In the genomic region with DNA sequence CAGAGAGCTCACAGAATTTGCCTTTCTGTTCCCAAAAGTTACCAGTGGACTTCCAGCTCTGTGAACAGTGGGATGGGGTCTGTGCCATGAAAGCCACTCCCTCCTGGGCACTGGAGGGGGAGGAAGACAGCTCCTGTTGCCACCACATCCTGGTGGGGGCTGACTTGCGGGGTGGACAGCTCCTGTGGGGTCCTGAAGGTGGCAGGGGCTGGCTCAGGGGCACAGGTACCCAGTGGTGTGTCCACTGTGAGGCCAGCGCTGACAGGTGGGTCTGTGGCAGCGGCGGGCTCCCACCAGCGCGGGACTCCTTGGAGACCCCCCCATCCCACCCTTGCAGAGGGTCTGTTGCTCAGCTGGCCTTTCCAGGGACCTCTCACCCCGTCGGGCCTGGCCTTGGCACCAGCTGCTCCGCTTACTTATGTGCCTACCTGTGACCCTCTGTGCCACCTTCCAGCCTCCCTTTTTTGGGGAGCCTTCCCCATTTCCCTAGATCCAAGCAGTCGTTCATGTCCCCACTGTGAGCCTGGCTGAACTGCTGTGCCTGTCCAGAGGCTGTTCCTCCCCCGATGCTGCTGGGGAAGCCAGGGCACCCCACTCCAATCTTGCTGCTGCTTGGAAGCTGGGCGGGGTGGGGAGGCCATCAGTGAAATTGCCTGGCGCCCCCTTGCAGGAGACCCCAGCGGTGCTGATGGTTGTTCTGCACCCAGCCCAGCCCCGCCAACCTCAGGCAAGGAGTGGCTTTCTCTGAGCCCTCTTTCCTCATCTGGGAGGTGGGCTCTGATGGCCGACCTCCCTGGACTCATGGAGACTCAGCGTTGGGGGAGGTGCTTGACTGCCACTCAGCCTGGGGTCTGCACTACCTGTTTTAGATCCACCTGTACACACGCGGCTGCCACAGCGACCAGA, we compare ENCODE assay signal across 14 cellular contexts.
DNase-seq lines count a peak whose midpoint lies in the region; ATAC-seq and TF ChIP-seq lines count a peak whose summit lies in the region.
"Had no signal": no experiment of that assay in that cellular context is flagged by ENCODE, and none has a peak within 500 bp of the region (broad histone marks: within the 10 kb centered on the region; RNA-seq: fewer than 3 reads in every experiment).

No MANE protein-coding gene starts in this region.

- peak; percentile 6 for DNase-seq in stimulated activated CD4-positive, alpha-beta T cell treated with anti-CD3 and anti-CD28 coated beads, Interleukin-15, amount 100 ng/mL, for 24 hours
- DNase-seq in stimulated activated CD4-positive, alpha-beta T cell treated with anti-CD3 and anti-CD28 coated beads, Interleukin-12 subunit alpha, Interleukin-12 subunit beta, amount 100 ng/mL, for 4 hours = no peak
- DNase-seq in activated naive CD8-positive, alpha-beta T cell treated with anti-CD3 and anti-CD28 coated beads, Interleukin-2, amount 50 U/mL, for 24 hours = no peak
- DNase-seq in nephron progenitor cell (peak; percentile 8), NCI-H748 treated with DMSO at 0.1 percent for 48 hours (lab: John Stamatoyannopoulos, UW) (no peak)
- DNase-seq: activated CD8-positive, alpha-beta memory T cell treated with anti-CD3 and anti-CD28 coated beads for 24 hours; anterior cingulate cortex; GDM1; midbrain; stimulated activated CD4-positive, alpha-beta T cell treated with anti-CD3 and anti-CD28 coated beads, Interleukin-4, amount 100 ng/mL, for 24 hours; stimulated activated naive CD4-positive, alpha-beta T cell treated with Interleukin-2 at 50 U/mL for 16 hours had no signal

- H3K4me3 Mint-ChIP-seq in activated naive CD8-positive, alpha-beta T cell treated with anti-CD3 and anti-CD28 coated beads, Interleukin-2, amount 50 U/mL, for 24 hours = peak overlapping the region; percentile 17
- no peak overlapping the region for H3K4me3 Mint-ChIP-seq in nephron progenitor cell

- H3K27me3 Mint-ChIP-seq in activated naive CD8-positive, alpha-beta T cell treated with anti-CD3 and anti-CD28 coated beads, Interleukin-2, amount 50 U/mL, for 24 hours = no peaks in the 10 kb centered on the region
- peaks cover 11% of the 10 kb centered on the region for H3K27me3 Mint-ChIP-seq in nephron progenitor cell (ENCODE audit: low read depth, poor library complexity)

- H3K36me3 Mint-ChIP-seq in activated naive CD8-positive, alpha-beta T cell treated with anti-CD3 and anti-CD28 coated beads, Interleukin-2, amount 50 U/mL, for 24 hours (ENCODE audit: low read depth) = peaks cover 4% of the 10 kb centered on the region
- H3K36me3 Mint-ChIP-seq in nephron progenitor cell (ENCODE audit: low read depth) = no peaks in the 10 kb centered on the region

- H3K9me3 Mint-ChIP-seq in activated naive CD8-positive, alpha-beta T cell treated with anti-CD3 and anti-CD28 coated beads, Interleukin-2, amount 50 U/mL, for 24 hours = no peaks in the 10 kb centered on the region
- H3K9me3 Mint-ChIP-seq in nephron progenitor cell = no peaks in the 10 kb centered on the region

- no peak for TF ChIP-seq CTCF in nephron progenitor cell (IDR thresholded peaks at IDR 0.05)

- H3K4me1 Mint-ChIP-seq in activated naive CD8-positive, alpha-beta T cell treated with anti-CD3 and anti-CD28 coated beads, Interleukin-2, amount 50 U/mL, for 24 hours = peaks cover 23% of the 10 kb centered on the region
- H3K4me1 Mint-ChIP-seq in nephron progenitor cell = peaks cover 12% of the 10 kb centered on the region

- no peak for ATAC-seq in activated naive CD8-positive, alpha-beta T cell treated with anti-CD3 and anti-CD28 coated beads, Interleukin-2, amount 50 U/mL, for 24 hours
- ATAC-seq in GM21619 (IDR thresholded peaks at IDR 0.05; ENCODE audit: unreplicated experiment) (no peak), HG02970 (IDR thresholded peaks at IDR 0.05; ENCODE audit: low FRiP score, unreplicated experiment) (no peak), HG02571 (IDR thresholded peaks at IDR 0.05; ENCODE audit: unreplicated experiment) (no peak)

- H3K27ac Mint-ChIP-seq in activated naive CD8-positive, alpha-beta T cell treated with anti-CD3 and anti-CD28 coated beads, Interleukin-2, amount 50 U/mL, for 24 hours = no peak overlapping the region
- H3K27ac Mint-ChIP-seq in nephron progenitor cell = no peak overlapping the region

Comparison
In these comparisons a context has a peak if more than half of its experiments do, and no peak if none do; other contexts are left out.
1. DNase-seq: peak in stimulated activated CD4-positive, alpha-beta T cell treated with anti-CD3 and anti-CD28 coated beads, Interleukin-15, amount 100 ng/mL, for 24 hours (single experiment) and nephron progenitor cell (single experiment); none in stimulated activated CD4-positive, alpha-beta T cell treated with anti-CD3 and anti-CD28 coated beads, Interleukin-12 subunit alpha, Interleukin-12 subunit beta, amount 100 ng/mL, for 4 hours (single experiment), activated naive CD8-positive, alpha-beta T cell treated with anti-CD3 and anti-CD28 coated beads, Interleukin-2, amount 50 U/mL, for 24 hours (single experiment) and NCI-H748 treated with DMSO at 0.1 percent for 48 hours (single experiment).